8 cellular contexts compared by ENCODE assay signal in genomic region chr17:7019839-7020519, GRCh38. TPM values are rescaled to one million over a fixed set of nuclear protein-coding genes. Genes with fewer than 3 reads are reported as not detected.
DNase-seq lines count a peak whose midpoint lies in the region; TF ChIP-seq lines count a peak whose summit lies in the region.

No MANE protein-coding gene starts in this region.

- no peak overlapping the region for H2AFZ ChIP-seq in OCI-LY7 (ENCODE audit: low read length)

- H3K27ac ChIP-seq in AG04450 (ENCODE audit: low read depth, low read length), result no peak overlapping the region
- peak overlapping the region; percentile 97 to 100 for H3K27ac ChIP-seq in breast epithelium
- peak overlapping the region; percentile 85 for H3K27ac ChIP-seq in suprapubic skin
- H3K27ac ChIP-seq in OCI-LY7 (ENCODE audit: low read depth, low read length, poor library complexity, severe bottlenecking), result no peak overlapping the region

- TF ChIP-seq POLR2A in breast epithelium (IDR thresholded peaks at IDR 0.05) (no peak), suprapubic skin (IDR thresholded peaks at IDR 0.05) (no peak)

- H3K27me3 ChIP-seq in AG04450 (ENCODE audit: control insufficient read depth, insufficient read depth, low read length), result no peaks in the 10 kb centered on the region
- H3K27me3 ChIP-seq in breast epithelium, result no peaks in the 10 kb centered on the region
- H3K27me3 ChIP-seq in kidney epithelial cell (ENCODE audit: control insufficient read depth, insufficient read depth, low read length), result peaks cover 17% of the 10 kb centered on the region
- H3K27me3 ChIP-seq in suprapubic skin, result no peaks in the 10 kb centered on the region

- 7% methylated on average over 15 of the region's 16 CpGs for WGBS in suprapubic skin

- no peaks in the 10 kb centered on the region for H3K79me2 ChIP-seq in OCI-LY7 (ENCODE audit: insufficient read depth, low read depth, low read length)

- no peaks in the 10 kb centered on the region for H4K20me1 ChIP-seq in OCI-LY7 (ENCODE audit: insufficient read depth, low read length)

- H3K4me3 ChIP-seq in AG04450 (ENCODE audit: low read depth, low read length) (peak overlapping the region; percentile 51), LNCaP clone FGC (ENCODE audit: low read depth, low read length) (peak overlapping the region; percentile 76), breast epithelium (peak overlapping the region; percentile 67 to 84 (median 70)), kidney epithelial cell (ENCODE audit: low read depth, low read length) (peak overlapping the region; percentile 17), suprapubic skin (peak overlapping the region; percentile 46), OCI-LY7 (ENCODE audit: low read depth, low read length, poor library complexity, severe bottlenecking) (no peak overlapping the region)

- DNase-seq in AG04450 (ENCODE audit: low read depth, low spot score) (no peak), LNCaP clone FGC (ENCODE audit: low read depth) (no peak), breast epithelium (ENCODE audit: low spot score in 2 of 2) (peak in 1 of 2 donors; percentile 65), kidney epithelial cell (ENCODE audit: low read depth) (no peak), suprapubic skin (ENCODE audit: low spot score in 2 of 2) (no peak), OCI-LY7 (ENCODE audit: low spot score) (no peak), NCI-H774 (lab: John Stamatoyannopoulos, UW) (no peak)
- no peak for DNase-seq in activated CD4-positive, alpha-beta T cell treated with anti-CD3 and anti-CD28 coated beads, Interleukin-2, amount 50 U/mL, for 4 hours

- intact Hi-C loops in breast epithelium (cut with DNase I; ENCODE audit: low total_unique reads) (no loop called here), OCI-LY7 (cut with micrococcal nuclease; ENCODE audit: unreplicated experiment) (loop anchor here (5.0 kb wide), 1 partner anchor 108 kb away; no protein-coding TSS in a partner anchor)

- no peaks in the 10 kb centered on the region for H3K9me2 ChIP-seq in OCI-LY7 (ENCODE audit: insufficient read depth, low read length)

- CTCF ChIA-PET in AG04450 (lab: Charles Lee), result interaction anchor here (0.6 to 5.0 kb wide), 11 partner anchors 12 to 346 kb away, joined by 3 to 87 read pairs (median 18); partner anchors contain the start of gene SLC16A13
- CTCF ChIA-PET in OCI-LY7 (lab: Charles Lee; ENCODE audit: unreplicated experiment), result no interaction called here

- H3K9me3 ChIP-seq in AG04450 (ENCODE audit: control insufficient read depth, insufficient read depth, low read length) (peaks cover 5% of the 10 kb centered on the region; the same call in 1 of the 2 replicates), breast epithelium (no peaks in the 10 kb centered on the region), suprapubic skin (no peaks in the 10 kb centered on the region), OCI-LY7 (ENCODE audit: low read length) (no peaks in the 10 kb centered on the region)

- no peak for TF ChIP-seq CTCF in AG04450 (IDR thresholded peaks at IDR 0.05; ENCODE audit: low read depth, low read length)
- no peak for TF ChIP-seq CTCF in LNCaP clone FGC (IDR thresholded peaks at IDR 0.05; ENCODE audit: control insufficient read depth, extremely low read depth, insufficient read depth)
- TF ChIP-seq CTCF in breast epithelium (IDR thresholded peaks at IDR 0.05), result no peak
- no peak for TF ChIP-seq CTCF in kidney epithelial cell (IDR thresholded peaks at IDR 0.05; ENCODE audit: insufficient read depth, low read length, poor library complexity, severe bottlenecking)
- TF ChIP-seq CTCF in suprapubic skin (IDR thresholded peaks at IDR 0.05), result no peak
- no peak for TF ChIP-seq CTCF in OCI-LY7 (conservative IDR thresholded peaks at IDR 0.05; ENCODE audit: low read length)

- BruUV-seq in OCI-LY7 (replicated peaks; lab: Mats Ljungman, UMichigan), result no TSS peak

- no peak overlapping the region for H3K4me2 ChIP-seq in OCI-LY7 (ENCODE audit: low read length)

- H3K36me3 ChIP-seq in breast epithelium, result no peaks in the 10 kb centered on the region
- no peaks in the 10 kb centered on the region for H3K36me3 ChIP-seq in kidney epithelial cell (ENCODE audit: control insufficient read depth, insufficient read depth, low read length)
- H3K36me3 ChIP-seq in suprapubic skin, result peaks cover 6% of the 10 kb centered on the region
- H3K36me3 ChIP-seq in OCI-LY7 (ENCODE audit: insufficient read depth, low read length), result peaks cover 13% of the 10 kb centered on the region; the same call in 1 of the 2 replicates

- TF ChIP-seq EP300 in suprapubic skin (IDR thresholded peaks at IDR 0.05), result no peak

- H3K4me1 ChIP-seq in breast epithelium (peaks cover 11 to 15% of the 10 kb centered on the region in 2 donors), suprapubic skin (peaks cover 79% of the 10 kb centered on the region), OCI-LY7 (ENCODE audit: insufficient read depth, low read length, poor library complexity, severe bottlenecking) (peaks cover 21% of the 10 kb centered on the region)

- POLR2A ChIA-PET in AG04450 (lab: Yijun Ruan, JAX) (interaction anchor here (1.0 kb wide), 1 partner anchor 352 kb away, joined by 3 read pairs; no protein-coding TSS in a partner anchor), OCI-LY7 (lab: Charles Lee) (no interaction called here)

RNA-seq across cellular contexts. Expression of gene BCL6B, which starts 2.9 kb away (rescaled TPM):
- polyA plus RNA-seq in AG04450 (2011; rRNA removed), result 0.02 TPM in 1 of 2 replicates, not detected in the other
- not detected in 2 replicates for polyA minus RNA-seq in AG04450 (2011; rRNA and poly(A)+ RNA removed)
- total RNA-seq in breast epithelium (1 to 10 TPM; 1.4 to 5.9 (median 4.1) TPM), kidney epithelial cell (0.08 TPM in 1 of 2 replicates, not detected in the other), suprapubic skin (1 to 10 TPM; 1.6 to 3.1 (median 1.8) TPM), OCI-LY7 (2022) (not detected in 2 replicates)
- total RNA-seq in OCI-LY7 (2014; rRNA removed; shearing (Covaris generic)), result not detected in 2 replicates

RNA-seq across cellular contexts. Expression of gene RNASEK, which starts 7.6 kb away (rescaled TPM):
- polyA plus RNA-seq in AG04450 (2011; rRNA removed), result 240 and 332 TPM in 2 replicates
- polyA minus RNA-seq in AG04450 (2011; rRNA and poly(A)+ RNA removed), result 85.9 and 117 TPM in 2 replicates
- total RNA-seq in breast epithelium (100 to 1,000 TPM in 1 of 3 donors, 10 to 100 TPM in 2; 18.7 to 154 (median 93.4) TPM), kidney epithelial cell (375 and 389 TPM in 2 replicates), suprapubic skin (100 to 1,000 TPM in 3 of 4 donors, 10 to 100 TPM in 1; 82.2 to 235 (median 219) TPM), OCI-LY7 (2022) (126 and 139 TPM in 2 replicates)
- total RNA-seq in OCI-LY7 (2014; rRNA removed; shearing (Covaris generic)), result 110 and 145 TPM in 2 replicates

RNA-seq across cellular contexts. Expression of gene SLC16A13, which starts 15.8 kb away (rescaled TPM):
- 1.5 and 1.7 TPM in 2 replicates for polyA plus RNA-seq in AG04450 (2011; rRNA removed)
- polyA minus RNA-seq in AG04450 (2011; rRNA and poly(A)+ RNA removed), result 1.8 and 2.4 TPM in 2 replicates
- total RNA-seq in breast epithelium, result 1 to 10 TPM in 2 of 3 donors, under 1 TPM in 1; 0.32 to 3.5 (median 2.6) TPM
- 3.4 and 6.0 TPM in 2 replicates for total RNA-seq in kidney epithelial cell
- total RNA-seq in suprapubic skin, result 1 to 10 TPM; 1.5 to 4.9 (median 3.7) TPM
- 0.77 and 2.8 TPM in 2 replicates for total RNA-seq in OCI-LY7 (2014; rRNA removed; shearing (Covaris generic))
- 18.3 and 22.5 TPM in 2 replicates for total RNA-seq in OCI-LY7 (2022)

RNA-seq across cellular contexts. Expression of gene SLC16A11, which starts 23.9 kb away (rescaled TPM):
- polyA plus RNA-seq in AG04450 (2011; rRNA removed), result not detected in 2 replicates
- not detected in 2 replicates for polyA minus RNA-seq in AG04450 (2011; rRNA and poly(A)+ RNA removed)
- total RNA-seq in breast epithelium (1 to 10 TPM in 2 of 3 donors, not detected in 1; 1.5 to 3.6 TPM), kidney epithelial cell (not detected in 2 replicates), suprapubic skin (10 to 100 TPM in 1 of 4 donors, 1 to 10 TPM in 2, under 1 TPM in 1; 0.26 to 10.8 (median 5.5) TPM), OCI-LY7 (2022) (not detected in 2 replicates)
- not detected in 2 replicates for total RNA-seq in OCI-LY7 (2014; rRNA removed; shearing (Covaris generic))

RNA-seq across cellular contexts. Expression of gene ALOX12, which starts 24.1 kb away (rescaled TPM):
- not detected in 2 replicates for polyA plus RNA-seq in AG04450 (2011; rRNA removed)
- polyA minus RNA-seq in AG04450 (2011; rRNA and poly(A)+ RNA removed), result not detected in 2 replicates
- total RNA-seq in breast epithelium (not detected), kidney epithelial cell (1.4 and 1.7 TPM in 2 replicates), suprapubic skin (10 to 100 TPM in 3 of 4 donors, 1 to 10 TPM in 1; 9.8 to 34.4 (median 22.8) TPM), OCI-LY7 (2022) (not detected in 2 replicates)
- total RNA-seq in OCI-LY7 (2014; rRNA removed; shearing (Covaris generic)), result not detected in 2 replicates

Comparison
In these comparisons a context has a peak if more than half of its experiments do, and no peak if none do; other contexts are left out.
1. H3K27ac ChIP-seq: peak in breast epithelium (2 of 2) and suprapubic skin (single experiment); none in AG04450 (single experiment) and OCI-LY7 (single experiment).